Comparison of ENCODE assay signal across 18 cellular contexts in genomic region chr14:58455593-58456265, GRCh38. TPM values are rescaled to one million over a fixed set of nuclear protein-coding genes. Genes with fewer than 3 reads are reported as not detected.
A peak's percentile ranks its signal among the peaks of the same experiment; 100 is the strongest.
DNase-seq lines count a peak whose midpoint lies in the region; ATAC-seq and TF ChIP-seq lines count a peak whose summit lies in the region.
"Had no signal": no experiment of that assay in that cellular context is flagged by ENCODE, and none has a peak within 500 bp of the region (broad histone marks: within the 10 kb centered on the region; RNA-seq: fewer than 3 reads in every experiment).

No MANE protein-coding gene starts in this region.

- no peaks in the 10 kb centered on the region for H3K4me1 ChIP-seq in GM23248 (ENCODE audit: insufficient read depth)
- H3K4me1 ChIP-seq in Panc1 (ENCODE audit: control insufficient read depth, insufficient read depth, low read length) = peaks cover 16% of the 10 kb centered on the region
- no peaks in the 10 kb centered on the region for H3K4me1 ChIP-seq in neural progenitor cell
- H3K4me1 ChIP-seq: BLaER1 had no signal

- H3K36me3 Mint-ChIP-seq in chondrocyte (ENCODE audit: low read depth) = peaks cover 24% of the 10 kb centered on the region
- H3K36me3 Mint-ChIP-seq in neural progenitor cell = peaks cover 9% of the 10 kb centered on the region

- no peaks in the 10 kb centered on the region for H3K9me2 ChIP-seq in GM23248 (ENCODE audit: insufficient read depth)

- H3K9ac ChIP-seq in GM23248 (no peak overlapping the region), neural progenitor cell (no peak overlapping the region)
- H3K9ac ChIP-seq: BLaER1 had no signal

- H3K27me3 Mint-ChIP-seq in chondrocyte (ENCODE audit: low read depth) (no peaks in the 10 kb centered on the region), neural progenitor cell (ENCODE audit: insufficient read depth, low read depth) (no peaks in the 10 kb centered on the region)
- H3K27me3 Mint-ChIP-seq: brain had no signal

- H3K27ac Mint-ChIP-seq in chondrocyte (ENCODE audit: unreplicated experiment) (peak overlapping the region; percentile 29), neural progenitor cell (peak overlapping the region; percentile 19)
- H3K27ac Mint-ChIP-seq: activated T-helper 1 cell treated with anti-CD3 and anti-CD28 coated beads, Interleukin-12 subunit alpha, Interleukin-12 subunit beta, Interleukin-2, Interleukin-4 antibody, amounts not matched to agents 30 ng/mL and 10 ng/mL and 1 ng/mL, durations not matched to agents 14 hours and 24 hours and 36 hours; brain had no signal

- no TSS peak for BruUV-seq in Panc1 (replicated peaks; lab: Mats Ljungman, UMichigan)

- ATAC-seq in Panc1 (peak; percentile 99), GM18520 (IDR thresholded peaks at IDR 0.05; ENCODE audit: unreplicated experiment) (no peak)

- H3K4me2 ChIP-seq in GM23248 (ENCODE audit: unreplicated experiment) (no peak overlapping the region), neural progenitor cell (no peak overlapping the region)
- H3K4me2 ChIP-seq: BLaER1 had no signal

- CTCF ChIA-PET in Panc1 (lab: Charles Lee) = no interaction called here

- H4K20me1 ChIP-seq in GM23248 (ENCODE audit: insufficient read depth) (no peaks in the 10 kb centered on the region), neural progenitor cell (ENCODE audit: low read depth) (no peaks in the 10 kb centered on the region)
- H4K20me1 ChIP-seq: BLaER1 had no signal

- H3K36me3 ChIP-seq in GM23248 (ENCODE audit: low read depth) = peaks cover 36% of the 10 kb centered on the region
- H3K36me3 ChIP-seq in Panc1 (ENCODE audit: control insufficient read depth, insufficient read depth, low read length) = no peaks in the 10 kb centered on the region; the same call in 1 of the 2 replicates
- H3K36me3 ChIP-seq in neural progenitor cell = peaks cover 24% of the 10 kb centered on the region

- in situ Hi-C loops in GM23248 (cut with MboI) (no loop called here), Panc1 (cut with HindIII; ENCODE audit: low pct_unique_long_range_greater_than_20kb, low sequenced_read_pairs) (no loop called here), GM13977 (cut with MboI; ENCODE audit: low pct_unique_long_range_greater_than_20kb, low sequenced_read_pairs, unreplicated experiment) (no loop called here)

- H3K9me3 Mint-ChIP-seq in chondrocyte (ENCODE audit: low read depth) (peaks cover 7% of the 10 kb centered on the region), neural progenitor cell (no peaks in the 10 kb centered on the region)
- H3K9me3 Mint-ChIP-seq: activated T-helper 1 cell treated with anti-CD3 and anti-CD28 coated beads, Interleukin-12 subunit alpha, Interleukin-12 subunit beta, Interleukin-2, Interleukin-4 antibody, amounts not matched to agents 30 ng/mL and 10 ng/mL and 1 ng/mL, durations not matched to agents 14 hours and 24 hours and 36 hours; brain had no signal

- H3K4me3 Mint-ChIP-seq in chondrocyte (ENCODE audit: unreplicated experiment) (no peak overlapping the region), neural progenitor cell (no peak overlapping the region)
- H3K4me3 Mint-ChIP-seq: activated T-helper 1 cell treated with anti-CD3 and anti-CD28 coated beads, Interleukin-12 subunit alpha, Interleukin-12 subunit beta, Interleukin-2, Interleukin-4 antibody, amounts not matched to agents 30 ng/mL and 10 ng/mL and 1 ng/mL, durations not matched to agents 14 hours and 24 hours and 36 hours; brain had no signal

- H3K9me3 ChIP-seq in GM23248 (ENCODE audit: low read depth) (no peaks in the 10 kb centered on the region), Panc1 (ENCODE audit: control insufficient read depth, insufficient read depth, low read depth, low read length) (no peaks in the 10 kb centered on the region), neural progenitor cell (ENCODE audit: low read depth) (no peaks in the 10 kb centered on the region)
- H3K9me3 ChIP-seq: BLaER1 had no signal

- H3F3A ChIP-seq in GM23248 (ENCODE audit: insufficient read depth) (no peaks in the 10 kb centered on the region), neural progenitor cell (ENCODE audit: low read depth) (no peaks in the 10 kb centered on the region)

- H2AFZ ChIP-seq in GM23248 = no peak overlapping the region
- H2AFZ ChIP-seq in neural progenitor cell (replicated peaks) = no peak overlapping the region

- H3K79me2 ChIP-seq in GM23248 (ENCODE audit: insufficient read depth) (no peaks in the 10 kb centered on the region), neural progenitor cell (ENCODE audit: low read depth) (no peaks in the 10 kb centered on the region)

- H3K4me1 Mint-ChIP-seq in chondrocyte (ENCODE audit: low read depth) = peaks cover 9% of the 10 kb centered on the region
- no peaks in the 10 kb centered on the region for H3K4me1 Mint-ChIP-seq in neural progenitor cell
- H3K4me1 Mint-ChIP-seq: brain had no signal

- peak; percentile 28 for DNase-seq in GM23248
- DNase-seq in Panc1 (ENCODE audit: low read depth, low spot score) = peak; percentile 76
- DNase-seq in chondrocyte (ENCODE audit: low spot score) = no peak
- DNase-seq in neural progenitor cell (ENCODE audit: low spot score) = no peak
- no peak for DNase-seq in GM13977 (ENCODE audit: low spot score)
- no peak for DNase-seq in stimulated activated naive CD4-positive, alpha-beta T cell treated with Interleukin-2 at 50 U/mL for 16 hours (lab: John Stamatoyannopoulos, UW)
- no peak for DNase-seq in SHP77 treated with DMSO at 0.1 percent for 48 hours (lab: John Stamatoyannopoulos, UW)
- DNase-seq: activated CD4-positive, alpha-beta T cell treated with anti-CD3 and anti-CD28 coated beads, Interleukin-2, amount 50 U/mL, for 1 hour; DMS79 treated with DMSO at 0.1 percent for 48 hours; effector memory CD4-positive, alpha-beta T cell; NCI-H1105 treated with DMSO at 0.1 percent for 48 hours had no signal

- POLR2A ChIA-PET in Panc1 (lab: Charles Lee) = no interaction called here

- no peak overlapping the region for H3K4me3 ChIP-seq in GM23248
- peak overlapping the region in 1 of 2 experiments; percentile 43; a peak in 2 of 4 replicates for H3K4me3 ChIP-seq in Panc1 (ENCODE audit: low read depth in 2 of 2, low read length in 2 of 2)
- H3K4me3 ChIP-seq in neural progenitor cell = no peak overlapping the region
- H3K4me3 ChIP-seq: BLaER1 had no signal

- H3K27me3 ChIP-seq in GM23248 (replicated peaks; ENCODE audit: insufficient read depth) = no peaks in the 10 kb centered on the region
- no peaks in the 10 kb centered on the region for H3K27me3 ChIP-seq in Panc1 (ENCODE audit: control insufficient read depth, insufficient read depth, low read length)
- H3K27me3 ChIP-seq in neural progenitor cell = no peaks in the 10 kb centered on the region
- H3K27me3 ChIP-seq: BLaER1 had no signal

- TF ChIP-seq CTCF in Panc1 (IDR thresholded peaks at IDR 0.05) (no peak), chondrocyte (IDR thresholded peaks at IDR 0.05) (no peak), neural progenitor cell (IDR thresholded peaks at IDR 0.05) (no peak), GM13977 (IDR thresholded peaks at IDR 0.05; ENCODE audit: extremely low read depth, insufficient read depth, missing control alignments) (no peak)

- 91 to 92% methylated on average over 9 of the region's 9 CpGs for WGBS in GM23248 (ENCODE audit: low coverage in 1 of 2, low lambda C conversion rate in 2 of 2, missing lambda C conversion rate in 2 of 2), 2 experiments

- H3K27ac ChIP-seq in GM23248 (no peak overlapping the region), Panc1 (ENCODE audit: low read length) (peak overlapping the region; percentile 86), neural progenitor cell (no peak overlapping the region)
- H3K27ac ChIP-seq: BLaER1 had no signal

- intact Hi-C loops in Panc1 (cut with micrococcal nuclease; ENCODE audit: unreplicated experiment) = no loop called here

RNA-seq across cellular contexts. Expression of gene KIAA0586, which starts 28.2 kb away (rescaled TPM):
- 13.2 and 16.8 TPM in 2 replicates for total RNA-seq in GM23248 (2014; rRNA removed; shearing (Covaris generic))
- polyA plus RNA-seq in GM23248 (2016; fragmentation: Nextera tagmentation; extraction: Ambion mirVana) = 9.5 and 10.5 TPM in 2 replicates
- 14.7 TPM for total RNA-seq in Panc1 (2021; ENCODE audit: unreplicated experiment)
- 6.9 TPM for polyA plus RNA-seq in Panc1 (2012; ENCODE audit: insufficient read length)
- total RNA-seq in chondrocyte = 14.0 to 25.6 TPM (median 14.5 TPM) in 3 replicates
- total RNA-seq in neural progenitor cell (ENCODE audit: low replicate concordance) = 55.9 and 79.4 TPM in 2 replicates

RNA-seq across cellular contexts. Expression of gene TIMM9, which starts 28.4 kb away (rescaled TPM):
- total RNA-seq in GM23248 (2014; rRNA removed; shearing (Covaris generic)) = 39.4 and 108 TPM in 2 replicates
- 66.1 and 69.1 TPM in 2 replicates for polyA plus RNA-seq in GM23248 (2016; fragmentation: Nextera tagmentation; extraction: Ambion mirVana)
- 34.4 TPM for total RNA-seq in Panc1 (2021; ENCODE audit: unreplicated experiment)
- 30.3 TPM for polyA plus RNA-seq in Panc1 (2012; ENCODE audit: insufficient read length)
- 27.5 to 32.4 TPM (median 32.4 TPM) in 3 replicates for total RNA-seq in chondrocyte
- total RNA-seq in neural progenitor cell (ENCODE audit: low replicate concordance) = 74.1 and 97.2 TPM in 2 replicates

RNA-seq across cellular contexts. Expression of gene TOMM20L, which starts 60.0 kb away (rescaled TPM):
- not detected in 2 replicates for total RNA-seq in GM23248 (2014; rRNA removed; shearing (Covaris generic))
- polyA plus RNA-seq in GM23248 (2016; fragmentation: Nextera tagmentation; extraction: Ambion mirVana) = not detected in 2 replicates
- not detected for total RNA-seq in Panc1 (2021; ENCODE audit: unreplicated experiment)
- not detected for polyA plus RNA-seq in Panc1 (2012; ENCODE audit: insufficient read length)
- total RNA-seq in chondrocyte = not detected in 3 replicates
- not detected in 2 replicates for total RNA-seq in neural progenitor cell (ENCODE audit: low replicate concordance)
- total RNA-seq: activated T-helper 1 cell treated with anti-CD3 and anti-CD28 coated beads, Interleukin-12 subunit alpha, Interleukin-12 subunit beta, Interleukin-2, Interleukin-4 antibody, amounts not matched to agents 30 ng/mL and 10 ng/mL and 1 ng/mL, durations not matched to agents 14 hours and 24 hours and 36 hours; kidney epithelial cell; pulmonary artery endothelial cell had no signal
- polyA plus RNA-seq: thymus had no signal

Comparison
In these comparisons a context has a peak if more than half of its experiments do, and no peak if none do; other contexts are left out.
1. DNase-seq: peak in GM23248 (single experiment) and Panc1 (single experiment); none in chondrocyte (single experiment), neural progenitor cell (single experiment), GM13977 (single experiment), stimulated activated naive CD4-positive, alpha-beta T cell treated with Interleukin-2 at 50 U/mL for 16 hours (single experiment) and SHP77 treated with DMSO at 0.1 percent for 48 hours (single experiment).